8 cellular contexts compared by ENCODE assay signal in the genomic region with DNA sequence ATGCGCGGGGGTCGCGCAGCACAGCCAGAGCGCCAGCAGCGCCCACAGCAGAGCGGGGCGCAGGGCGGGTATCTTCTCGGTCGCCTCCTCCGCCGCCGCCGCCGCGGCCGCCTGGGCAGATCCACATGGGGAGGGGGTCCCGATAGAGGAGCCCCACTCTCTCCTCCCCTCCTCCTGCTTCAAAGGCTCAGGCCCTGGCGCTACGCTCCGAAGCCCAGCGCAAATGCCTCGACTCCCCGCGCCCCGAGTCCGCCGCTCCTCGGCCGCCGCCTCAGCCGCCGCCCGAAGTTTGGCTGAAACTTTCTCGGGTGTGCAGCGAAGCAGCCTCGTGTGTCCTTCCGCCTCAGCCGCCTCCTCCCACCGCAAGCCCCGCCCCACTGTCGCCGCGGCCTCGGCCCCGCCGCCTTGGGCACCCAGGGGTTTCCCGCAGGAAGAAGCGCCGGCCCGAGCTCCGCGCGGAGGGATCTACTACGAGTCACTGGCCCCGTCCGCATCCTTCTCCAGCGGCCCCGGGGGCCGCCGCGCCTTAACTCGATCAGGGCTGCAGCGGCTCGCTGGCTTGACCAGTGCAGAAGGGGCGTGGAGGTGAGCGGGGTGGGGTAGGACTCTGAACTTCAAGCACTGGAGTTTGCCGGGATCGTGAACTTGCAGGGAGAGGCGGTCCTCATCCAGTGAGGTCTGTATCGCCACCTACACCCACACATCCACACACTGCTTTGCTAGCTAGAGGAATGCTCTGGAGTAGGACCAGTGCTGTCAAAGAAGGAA. TPM values are rescaled to one million over a fixed set of nuclear protein-coding genes. Genes with fewer than 3 reads are reported as not detected.
DNase-seq lines count a peak whose midpoint lies in the region; ATAC-seq, FAIRE-seq and TF ChIP-seq lines count a peak whose summit lies in the region.
"Not testable (repeated sequence)": the region's sequence is repeated elsewhere in the genome, so short reads cannot be mapped to it uniquely, and the experiment has no call there.

A gene (minus strand): TSS at position 312 of the 768 bp plus-strand sequence. CDS start 39,684 bp downstream, outside the sequence.

- H3K4me3 ChIP-seq in MG63 (peak within 1 kb of the TSS; percentile 68), fibroblast of pulmonary artery (replicated peaks; ENCODE audit: low read depth, low read length) (peak within 1 kb of the TSS; percentile 47), mononuclear cell (ENCODE audit: low read length) (peak within 1 kb of the TSS; percentile 38), upper lobe of right lung (peak within 1 kb of the TSS; percentile 44)

- TF ChIP-seq POLR2A in GM12891 (IDR thresholded peaks at IDR 0.05; ENCODE audit: low read depth, low read length) = not testable (repeated sequence)

- FAIRE-seq in GM12891 (lab: Jason Lieb, UNC) = peak; percentile 89

- WGBS in adipose tissue, 3 donors = 0% methylated on average over 17 to 19 of the region's 72 CpGs; no CpG with 5 or more reads in 1 of the 3 donors

- H3K36me3 ChIP-seq in MG63, upper lobe of right lung: not testable (repeated sequence)

- not testable (repeated sequence) for H3K9me3 ChIP-seq in MG63; mononuclear cell (ENCODE audit: low read depth, low read length); upper lobe of right lung

- H3K27ac ChIP-seq in adipose tissue (ENCODE audit: low read depth, low read length) = not testable (repeated sequence)
- H3K27ac ChIP-seq in upper lobe of right lung = peak within 1 kb of the TSS; percentile 51

- not testable (repeated sequence) for TF ChIP-seq CTCF in fibroblast of pulmonary artery (IDR thresholded peaks at IDR 0.05; ENCODE audit: low read length, missing control alignments); upper lobe of right lung (IDR thresholded peaks at IDR 0.05)

- not testable (repeated sequence) for H3K27me3 ChIP-seq in MG63; mononuclear cell (ENCODE audit: insufficient read depth, low read length); upper lobe of right lung

- ATAC-seq in upper lobe of right lung = peak; percentile 81

- not testable (repeated sequence) for DNase-seq in GM12891 (ENCODE audit: insufficient read length, low spot score); fibroblast of pulmonary artery (ENCODE audit: low read depth)
- DNase-seq in MG63 (peak; percentile 26), upper lobe of right lung (peak; percentile 62)
- peak; percentile 21 to 33 for DNase-seq in activated CD4-positive, alpha-beta T cell treated with anti-CD3 and anti-CD28 coated beads for 4 hours
- peak; percentile 35 for DNase-seq in stimulated activated CD4-positive, alpha-beta T cell treated with anti-CD3 and anti-CD28 coated beads, Interleukin-12 subunit alpha, Interleukin-12 subunit beta, amount 100 ng/mL, for 4 hours

- H3K4me1 ChIP-seq in mononuclear cell (ENCODE audit: insufficient read depth, low read length); upper lobe of right lung: not testable (repeated sequence)

- intact Hi-C loops in upper lobe of right lung (cut with DNase I) = not testable (repeated sequence)

RNA-seq across cellular contexts. Expression of the gene that starts here (rescaled TPM):
- polyA plus RNA-seq in GM12891 (2012; ENCODE audit: low read depth, missing spikeins) = 5.9 TPM
- 5.2 and 24.3 TPM in 2 replicates for total RNA-seq in MG63 (2014; rRNA removed; shearing (Covaris generic); ENCODE audit: low replicate concordance)
- 10 to 100 TPM; 12.2 to 14.2 (median 13.3) TPM for polyA plus RNA-seq in adipose tissue
- total RNA-seq in mononuclear cell (35.2 TPM), upper lobe of right lung (41.3 TPM)
